ENCODE assay signal across 9 cellular contexts in genomic region chr20:36833275-36834020, GRCh38. TPM values are rescaled to one million over a fixed set of nuclear protein-coding genes. Genes with fewer than 3 reads are reported as not detected.
DNase-seq lines count a peak whose midpoint lies in the region; ATAC-seq and TF ChIP-seq lines count a peak whose summit lies in the region.
"Had no signal": no experiment of that assay in that cellular context is flagged by ENCODE, and none has a peak within 500 bp of the region (broad histone marks: within the 10 kb centered on the region; RNA-seq: fewer than 3 reads in every experiment).

No MANE protein-coding gene starts in this region.

- H3K27ac ChIP-seq in dorsolateral prefrontal cortex (peak overlapping the region; percentile 78 to 98 (median 95)), muscle layer of duodenum (ENCODE audit: low read length) (peak overlapping the region; percentile 83), upper lobe of right lung (peak overlapping the region; percentile 81), foreskin keratinocyte (no peak overlapping the region)

- TF ChIP-seq CTCF in dorsolateral prefrontal cortex (IDR thresholded peaks at IDR 0.05 in 54 of 56, conservative IDR thresholded peaks at IDR 0.05 in 2 of 56; ENCODE audit: low read depth in 1 of 56, partially characterized antibody in 56 of 56) (no peak), upper lobe of right lung (IDR thresholded peaks at IDR 0.05) (no peak), foreskin keratinocyte (conservative IDR thresholded peaks at IDR 0.05) (no peak)

- H3K27me3 ChIP-seq in dorsolateral prefrontal cortex = no peaks in the 10 kb centered on the region
- no peaks in the 10 kb centered on the region for H3K27me3 ChIP-seq in muscle layer of duodenum (ENCODE audit: low read depth, low read length)
- H3K27me3 ChIP-seq in upper lobe of right lung = no peaks in the 10 kb centered on the region
- H3K27me3 ChIP-seq in foreskin keratinocyte = no peaks in the 10 kb centered on the region

- H3K36me3 Mint-ChIP-seq in T-helper 2 cell treated with Interferon-gamma antibody and Interleukin-4, amounts not matched to agents 5 μg/mL and 100 μg/mL, for 36 hours (ENCODE audit: low read depth) = no peaks in the 10 kb centered on the region

- peaks cover 14% of the 10 kb centered on the region for H3K4me1 Mint-ChIP-seq in T-helper 2 cell treated with Interferon-gamma antibody and Interleukin-4, amounts not matched to agents 5 μg/mL and 100 μg/mL, for 36 hours (ENCODE audit: low read depth)

- H3K4me3 ChIP-seq in dorsolateral prefrontal cortex (peak overlapping the region in 1 of 59 donors; percentile 3), muscle layer of duodenum (ENCODE audit: low read depth in 1 of 2, low read length in 2 of 2) (no peak overlapping the region), upper lobe of right lung (no peak overlapping the region)

- peak overlapping the region; percentile 52 for H3K27ac Mint-ChIP-seq in T-helper 2 cell treated with Interferon-gamma antibody and Interleukin-4, amounts not matched to agents 5 μg/mL and 100 μg/mL, for 36 hours

- H3K4me1 ChIP-seq in muscle layer of duodenum (ENCODE audit: control insufficient read depth in 1 of 2, insufficient read depth in 2 of 2, low read length in 2 of 2) (peaks cover 28 to 57% of the 10 kb centered on the region in 2 donors), upper lobe of right lung (peaks cover 60% of the 10 kb centered on the region), foreskin keratinocyte (peaks cover 15% of the 10 kb centered on the region)

- no peaks in the 10 kb centered on the region for H3K9me3 ChIP-seq in muscle layer of duodenum (ENCODE audit: control insufficient read depth in 1 of 2, low read length in 2 of 2)
- no peaks in the 10 kb centered on the region for H3K9me3 ChIP-seq in upper lobe of right lung

- H3K36me3 ChIP-seq in muscle layer of duodenum (ENCODE audit: control insufficient read depth in 1 of 2, insufficient read depth in 2 of 2, low read length in 2 of 2) (peaks cover 6 to 9% of the 10 kb centered on the region in 2 donors), upper lobe of right lung (peaks cover 8% of the 10 kb centered on the region)

- H3K4me3 Mint-ChIP-seq in T-helper 2 cell treated with Interferon-gamma antibody and Interleukin-4, amounts not matched to agents 5 μg/mL and 100 μg/mL, for 36 hours = no peak overlapping the region

- intact Hi-C loops in dorsolateral prefrontal cortex (cut with DNase I) (loop anchor here in 1 of 2 donors (2.0 kb wide), 1 partner anchor 27 kb away; no protein-coding TSS in a partner anchor), upper lobe of right lung (cut with DNase I) (no loop called here)

- H3K9me3 Mint-ChIP-seq in T-helper 2 cell treated with Interferon-gamma antibody and Interleukin-4, amounts not matched to agents 5 μg/mL and 100 μg/mL, for 36 hours = no peaks in the 10 kb centered on the region

- H3K27me3 Mint-ChIP-seq in T-helper 2 cell treated with Interferon-gamma antibody and Interleukin-4, amounts not matched to agents 5 μg/mL and 100 μg/mL, for 36 hours (ENCODE audit: low read depth) = no peaks in the 10 kb centered on the region

- ATAC-seq in upper lobe of right lung (no peak), HG02623 (IDR thresholded peaks at IDR 0.05; ENCODE audit: unreplicated experiment) (no peak), foreskin keratinocyte (no peak)

- DNase-seq in T-helper 2 cell treated with Interferon-gamma antibody and Interleukin-4, amounts not matched to agents 5 μg/mL and 100 μg/mL, for 36 hours (ENCODE audit: low spot score) = no peak
- DNase-seq in T-helper 2 cell = no peak
- peak in 2 of 10 donors; percentile 54 to 73 for DNase-seq in dorsolateral prefrontal cortex
- DNase-seq in upper lobe of right lung = no peak
- no peak for DNase-seq in DMS 273 treated with DMSO at 0.1 percent for 48 hours (lab: John Stamatoyannopoulos, UW)
- DNase-seq in foreskin keratinocyte = no peak

RNA-seq across cellular contexts. Expression of gene TLDC2, which starts 42.5 kb away (rescaled TPM):
- total RNA-seq in dorsolateral prefrontal cortex (under 1 TPM in 4 of 120 experiments, not detected in 116; 0.32 to 0.57 (median 0.38) TPM), upper lobe of right lung (1.6 TPM), foreskin keratinocyte (0.10 TPM in 1 of 2 replicates, not detected in the other)
- polyA plus RNA-seq in foreskin keratinocyte = 0.09 TPM in 1 of 2 replicates, not detected in the other
- total RNA-seq: LHCN-M2 had no signal

RNA-seq across cellular contexts. Expression of gene DSN1, which starts 59.9 kb away (rescaled TPM):
- total RNA-seq in dorsolateral prefrontal cortex (10 to 100 TPM in 38 of 120 experiments, 1 to 10 TPM in 82; 4.1 to 15.2 (median 8.6) TPM), upper lobe of right lung (7.5 TPM), foreskin keratinocyte (21.3 and 22.6 TPM in 2 replicates)
- polyA plus RNA-seq in foreskin keratinocyte = 14.4 and 17.0 TPM in 2 replicates
